Comparison of ENCODE assay signal across 2 cellular contexts in the genomic region with DNA sequence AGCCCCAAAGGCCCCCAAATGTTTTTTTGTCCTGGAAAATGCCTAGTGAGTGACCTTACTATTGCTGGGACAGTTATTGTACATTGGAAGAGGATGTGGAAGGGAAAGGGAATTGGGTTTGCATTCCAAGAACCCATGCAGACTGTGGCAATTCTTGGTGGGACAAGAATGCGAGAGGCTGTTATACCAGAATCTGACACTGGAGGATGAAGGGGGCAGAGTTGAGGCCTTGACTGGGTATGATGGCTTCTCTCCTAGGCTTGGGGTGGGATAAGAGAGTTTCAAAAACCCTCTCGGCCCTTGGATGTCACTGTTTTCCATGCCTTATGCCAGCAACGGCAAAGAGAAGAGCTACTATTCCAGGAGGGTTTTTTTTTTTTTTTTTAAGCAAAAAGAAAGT.
TF ChIP-seq lines count a peak whose summit lies in the region.

No MANE protein-coding gene starts in this region.

TF ChIP-seq in GM23338, 12 proteins besides CTCF, POLR2A, EP300 and RAD21 (continued from another document):
- TF ChIP-seq REST (IDR thresholded peaks at IDR 0.05; ENCODE audit: unreplicated experiment), result no peak
- TF ChIP-seq EZH2 (IDR thresholded peaks at IDR 0.05; ENCODE audit: low read depth, unreplicated experiment), result no peak
- TF ChIP-seq STAT1 (IDR thresholded peaks at IDR 0.05; ENCODE audit: unreplicated experiment), result no peak
- no peak for TF ChIP-seq EZH2phosphoT487 (IDR thresholded peaks at IDR 0.05; ENCODE audit: unreplicated experiment)
- TF ChIP-seq ZNF462 (CRISPR knock-in tag; IDR thresholded peaks at IDR 0.05), result no peak

TF ChIP-seq in WTC11, 78 proteins besides CTCF, POLR2A, EP300 and RAD21 (continued from another document):
- TF ChIP-seq, protein P1, sequence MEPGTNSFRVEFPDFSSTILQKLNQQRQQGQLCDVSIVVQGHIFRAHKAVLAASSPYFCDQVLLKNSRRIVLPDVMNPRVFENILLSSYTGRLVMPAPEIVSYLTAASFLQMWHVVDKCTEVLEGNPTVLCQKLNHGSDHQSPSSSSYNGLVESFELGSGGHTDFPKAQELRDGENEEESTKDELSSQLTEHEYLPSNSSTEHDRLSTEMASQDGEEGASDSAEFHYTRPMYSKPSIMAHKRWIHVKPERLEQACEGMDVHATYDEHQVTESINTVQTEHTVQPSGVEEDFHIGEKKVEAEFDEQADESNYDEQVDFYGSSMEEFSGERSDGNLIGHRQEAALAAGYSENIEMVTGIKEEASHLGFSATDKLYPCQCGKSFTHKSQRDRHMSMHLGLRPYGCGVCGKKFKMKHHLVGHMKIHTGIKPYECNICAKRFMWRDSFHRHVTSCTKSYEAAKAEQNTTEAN (CRISPR knock-in tag; IDR thresholded peaks at IDR 0.05), result no peak
- TF ChIP-seq, protein P2, sequence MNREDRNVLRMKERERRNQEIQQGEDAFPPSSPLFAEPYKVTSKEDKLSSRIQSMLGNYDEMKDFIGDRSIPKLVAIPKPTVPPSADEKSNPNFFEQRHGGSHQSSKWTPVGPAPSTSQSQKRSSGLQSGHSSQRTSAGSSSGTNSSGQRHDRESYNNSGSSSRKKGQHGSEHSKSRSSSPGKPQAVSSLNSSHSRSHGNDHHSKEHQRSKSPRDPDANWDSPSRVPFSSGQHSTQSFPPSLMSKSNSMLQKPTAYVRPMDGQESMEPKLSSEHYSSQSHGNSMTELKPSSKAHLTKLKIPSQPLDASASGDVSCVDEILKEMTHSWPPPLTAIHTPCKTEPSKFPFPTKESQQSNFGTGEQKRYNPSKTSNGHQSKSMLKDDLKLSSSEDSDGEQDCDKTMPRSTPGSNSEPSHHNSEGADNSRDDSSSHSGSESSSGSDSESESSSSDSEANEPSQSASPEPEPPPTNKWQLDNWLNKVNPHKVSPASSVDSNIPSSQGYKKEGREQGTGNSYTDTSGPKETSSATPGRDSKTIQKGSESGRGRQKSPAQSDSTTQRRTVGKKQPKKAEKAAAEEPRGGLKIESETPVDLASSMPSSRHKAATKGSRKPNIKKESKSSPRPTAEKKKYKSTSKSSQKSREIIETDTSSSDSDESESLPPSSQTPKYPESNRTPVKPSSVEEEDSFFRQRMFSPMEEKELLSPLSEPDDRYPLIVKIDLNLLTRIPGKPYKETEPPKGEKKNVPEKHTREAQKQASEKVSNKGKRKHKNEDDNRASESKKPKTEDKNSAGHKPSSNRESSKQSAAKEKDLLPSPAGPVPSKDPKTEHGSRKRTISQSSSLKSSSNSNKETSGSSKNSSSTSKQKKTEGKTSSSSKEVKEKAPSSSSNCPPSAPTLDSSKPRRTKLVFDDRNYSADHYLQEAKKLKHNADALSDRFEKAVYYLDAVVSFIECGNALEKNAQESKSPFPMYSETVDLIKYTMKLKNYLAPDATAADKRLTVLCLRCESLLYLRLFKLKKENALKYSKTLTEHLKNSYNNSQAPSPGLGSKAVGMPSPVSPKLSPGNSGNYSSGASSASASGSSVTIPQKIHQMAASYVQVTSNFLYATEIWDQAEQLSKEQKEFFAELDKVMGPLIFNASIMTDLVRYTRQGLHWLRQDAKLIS (CRISPR knock-in tag; IDR thresholded peaks at IDR 0.05; ENCODE audit: borderline replicate concordance), result no peak
- TF ChIP-seq ZNF232 (CRISPR knock-in tag; IDR thresholded peaks at IDR 0.05), result no peak
- TF ChIP-seq ZNF425 (CRISPR knock-in tag; conservative IDR thresholded peaks at IDR 0.05), result no peak
- no peak for TF ChIP-seq RELA (CRISPR knock-in tag; IDR thresholded peaks at IDR 0.05; ENCODE audit: borderline replicate concordance)
- no peak for TF ChIP-seq GABPB1 (CRISPR knock-in tag; IDR thresholded peaks at IDR 0.05)
